In genomic region chr1:53473463-53473862, GRCh38 we compare ENCODE assay signal across 1 cellular context.
TF ChIP-seq lines count a peak whose summit lies in the region.

No MANE protein-coding gene starts in this region.

TF ChIP-seq in IMR-90, 13 proteins besides CTCF, POLR2A, EP300 and RAD21:
- TF ChIP-seq SMC3 (IDR thresholded peaks at IDR 0.05; ENCODE audit: low read depth, low read length) = peak; percentile 47; the same call in 1 of the 2 replicates
- no peak for TF ChIP-seq MAFK (IDR thresholded peaks at IDR 0.05; ENCODE audit: low read depth, low read length)
- no peak for TF ChIP-seq NFE2L2 (IDR thresholded peaks at IDR 0.05; ENCODE audit: low read depth, low read length)
- no peak for TF ChIP-seq FOS (IDR thresholded peaks at IDR 0.05; ENCODE audit: low read depth, low read length)
- TF ChIP-seq USF2 (IDR thresholded peaks at IDR 0.05; ENCODE audit: low read depth, low read length) = no peak
- TF ChIP-seq CEBPB (IDR thresholded peaks at IDR 0.05; ENCODE audit: low read depth, low read length) = no peak
